ENCODE assay signal across 8 cellular contexts in genomic region chr7:116776610-116777289, GRCh38.
DNase-seq lines count a peak whose midpoint lies in the region; ATAC-seq, FAIRE-seq and TF ChIP-seq lines count a peak whose summit lies in the region.

No MANE protein-coding gene starts in this region.

- peak overlapping the region; percentile 54 for H3K27ac ChIP-seq in OCI-LY3 (ENCODE audit: low read length)
- peak overlapping the region; percentile 85 for H3K27ac ChIP-seq in keratinocyte (ENCODE audit: control insufficient read depth, insufficient read depth, low read length)
- no peak overlapping the region for H3K27ac ChIP-seq in neuronal stem cell (replicated peaks; ENCODE audit: low read length)

- H2BK5ac ChIP-seq in neuronal stem cell (ENCODE audit: low read length) = no peak overlapping the region

- H3K79me2 ChIP-seq in OCI-LY3 (ENCODE audit: low read length) = no peaks in the 10 kb centered on the region
- no peaks in the 10 kb centered on the region for H3K79me2 ChIP-seq in keratinocyte (ENCODE audit: control insufficient read depth, insufficient read depth, low read length)

- WGBS in neuronal stem cell (ENCODE audit: extremely low coverage in 2 of 2, insufficient read length in 2 of 2, insufficient replicate concordance in 1 of 2), 2 donors = no CpG with 5 or more reads among the region's 3 CpGs

- no peak overlapping the region for H2BK12ac ChIP-seq in neuronal stem cell (ENCODE audit: low read length)

- no peak overlapping the region for H3K14ac ChIP-seq in neuronal stem cell (ENCODE audit: low read length)

- no peak overlapping the region for H3K23ac ChIP-seq in neuronal stem cell (ENCODE audit: low read depth, low read length, poor library complexity)

- H2BK15ac ChIP-seq in neuronal stem cell (ENCODE audit: low read length) = no peak overlapping the region

- no peak overlapping the region for H4K8ac ChIP-seq in neuronal stem cell (ENCODE audit: low read depth, low read length)

- H4K91ac ChIP-seq in neuronal stem cell (ENCODE audit: low read depth, low read length, poor library complexity) = no peak overlapping the region

- H3K4ac ChIP-seq in neuronal stem cell (ENCODE audit: low read length) = no peak overlapping the region

- no peak overlapping the region for H2BK120ac ChIP-seq in neuronal stem cell (ENCODE audit: low read depth, low read length)

- peak; percentile 68 for FAIRE-seq in keratinocyte (lab: Jason Lieb, UNC)

- no peak overlapping the region for H3K9ac ChIP-seq in OCI-LY3 (ENCODE audit: low read length)
- peak overlapping the region; percentile 48 for H3K9ac ChIP-seq in keratinocyte (ENCODE audit: control insufficient read depth, extremely low read depth, insufficient read depth, low read length)
- H3K9ac ChIP-seq in neuronal stem cell (ENCODE audit: low read depth, low read length, poor library complexity) = no peak overlapping the region

- no peaks in the 10 kb centered on the region for H3K27me3 ChIP-seq in OCI-LY3 (ENCODE audit: low read depth, low read length)
- H3K27me3 ChIP-seq in keratinocyte (ENCODE audit: control insufficient read depth, extremely low read depth, insufficient read depth, low read length) = no peaks in the 10 kb centered on the region
- peaks cover 0 to 2% (median 0%) of the 10 kb centered on the region in 3 experiments for H3K27me3 ChIP-seq in neuronal stem cell (ENCODE audit: control insufficient read depth in 3 of 3, insufficient read depth in 3 of 3, low read depth in 1 of 3, low read length in 3 of 3)

- no peaks in the 10 kb centered on the region for H3K79me1 ChIP-seq in neuronal stem cell (ENCODE audit: low read depth, low read length)

- peak; percentile 46 for ATAC-seq in GM21723 (IDR thresholded peaks at IDR 0.05; ENCODE audit: unreplicated experiment)

- H2AK5ac ChIP-seq in neuronal stem cell (ENCODE audit: low read depth, low read length) = no peak overlapping the region

- no peaks in the 10 kb centered on the region for H3K9me1 ChIP-seq in keratinocyte (ENCODE audit: control insufficient read depth, extremely low read depth, insufficient read depth, low read length)

- H3K4me2 ChIP-seq in OCI-LY3 (ENCODE audit: low read length) = peak overlapping the region; percentile 60
- peak overlapping the region; percentile 39 for H3K4me2 ChIP-seq in keratinocyte (ENCODE audit: control insufficient read depth, extremely low read depth, insufficient read depth, low read depth, low read length)
- no peak overlapping the region for H3K4me2 ChIP-seq in neuronal stem cell (ENCODE audit: insufficient read depth, low read length, poor library complexity, severe bottlenecking)

- H3K4me3 ChIP-seq in OCI-LY3 (ENCODE audit: low read length) (peak overlapping the region; percentile 10), keratinocyte (ENCODE audit: control insufficient read depth in 2 of 3, extremely low read depth in 1 of 3, insufficient read depth in 2 of 3, low read depth in 1 of 3, low read length in 3 of 3) (peak overlapping the region in 2 of 3 experiments; percentile 16 to 32), neuronal stem cell (ENCODE audit: low read length in 2 of 2) (no peak overlapping the region)

- H4K20me1 ChIP-seq in OCI-LY3 (ENCODE audit: insufficient read depth, low read length) (no peaks in the 10 kb centered on the region), keratinocyte (ENCODE audit: control insufficient read depth, extremely low read depth, insufficient read depth, low read length) (no peaks in the 10 kb centered on the region)

- no peaks in the 10 kb centered on the region for H3K9me3 ChIP-seq in OCI-LY3 (ENCODE audit: insufficient read depth, low read length)
- H3K9me3 ChIP-seq in keratinocyte (ENCODE audit: control insufficient read depth, low read depth, low read length) = no peaks in the 10 kb centered on the region
- no peaks in the 10 kb centered on the region for H3K9me3 ChIP-seq in neuronal stem cell (replicated peaks in 1 of 2; ENCODE audit: control insufficient read depth in 2 of 2, insufficient read depth in 1 of 2, low read depth in 1 of 2, low read length in 2 of 2)

- peak; percentile 71 for DNase-seq in AG20443 (ENCODE audit: low spot score)
- DNase-seq in keratinocyte (ENCODE audit: low read depth, low spot score) = peak; percentile 53
- no peak for DNase-seq in T-helper 9 cell
- no peak for DNase-seq in cardiac septum (ENCODE audit: low spot score)
- DNase-seq in Kasumi-1 (lab: John Stamatoyannopoulos, UW) = no peak
- DNase-seq in neuronal stem cell (ENCODE audit: low spot score) = no peak

- intact Hi-C loops in cardiac septum (cut with DNase I) = no loop called here

- TF ChIP-seq CTCF in OCI-LY3 (IDR thresholded peaks at IDR 0.05; ENCODE audit: low read depth, low read length) (no peak), keratinocyte (optimal IDR thresholded peaks at IDR 0.05 in 1 of 3, IDR thresholded peaks at IDR 0.05 in 1 of 3, conservative IDR thresholded peaks at IDR 0.05 in 1 of 3; ENCODE audit: extremely low read depth in 1 of 3, insufficient read depth in 2 of 3, low read length in 3 of 3) (no peak)

- H3K18ac ChIP-seq in neuronal stem cell (ENCODE audit: low read length) = no peak overlapping the region

- H3K4me1 ChIP-seq in OCI-LY3 (ENCODE audit: low read length) = peaks cover 56% of the 10 kb centered on the region
- peaks cover 74% of the 10 kb centered on the region for H3K4me1 ChIP-seq in keratinocyte (ENCODE audit: control insufficient read depth, extremely low read depth, insufficient read depth, low read length)
- H3K4me1 ChIP-seq in neuronal stem cell (ENCODE audit: control insufficient read depth in 2 of 2, insufficient read depth in 1 of 2, low read depth in 1 of 2, low read length in 2 of 2) = peaks cover 0 to 2% of the 10 kb centered on the region in 2 donors

- H3K36me3 ChIP-seq in OCI-LY3 (replicated peaks; ENCODE audit: low read depth, low read length) = peaks cover 25% of the 10 kb centered on the region
- peaks cover 16 to 50% of the 10 kb centered on the region in 2 experiments for H3K36me3 ChIP-seq in keratinocyte (ENCODE audit: control insufficient read depth in 2 of 2, extremely low read depth in 1 of 2, insufficient read depth in 2 of 2, low read length in 2 of 2)
- H3K36me3 ChIP-seq in neuronal stem cell (replicated peaks in 1 of 2; ENCODE audit: control insufficient read depth in 2 of 2, insufficient read depth in 2 of 2, low read length in 2 of 2) = peaks cover 0 to 2% of the 10 kb centered on the region in 2 donors

- dilution Hi-C loops in keratinocyte (cut with MboI; ENCODE audit: extremely low pct_ligation_motif_present, low sequenced_read_pairs) = no loop called here

- H2AFZ ChIP-seq in OCI-LY3 (ENCODE audit: low read depth, low read length) (no peak overlapping the region), keratinocyte (ENCODE audit: control insufficient read depth, low read length) (no peak overlapping the region), neuronal stem cell (ENCODE audit: low read length) (no peak overlapping the region)

Comparison
In these comparisons a context has a peak if more than half of its experiments do, and no peak if none do; other contexts are left out.
1. DNase-seq: peak in AG20443 (single experiment) and keratinocyte (single experiment); none in T-helper 9 cell (single experiment), cardiac septum (single experiment), Kasumi-1 (0 of 2) and neuronal stem cell (single experiment).
2. H3K4me3 ChIP-seq: peak in OCI-LY3 (single experiment) and keratinocyte (2 of 3); none in neuronal stem cell (0 of 2).